ENCODE assay signal across 36 cellular contexts in the genomic region with DNA sequence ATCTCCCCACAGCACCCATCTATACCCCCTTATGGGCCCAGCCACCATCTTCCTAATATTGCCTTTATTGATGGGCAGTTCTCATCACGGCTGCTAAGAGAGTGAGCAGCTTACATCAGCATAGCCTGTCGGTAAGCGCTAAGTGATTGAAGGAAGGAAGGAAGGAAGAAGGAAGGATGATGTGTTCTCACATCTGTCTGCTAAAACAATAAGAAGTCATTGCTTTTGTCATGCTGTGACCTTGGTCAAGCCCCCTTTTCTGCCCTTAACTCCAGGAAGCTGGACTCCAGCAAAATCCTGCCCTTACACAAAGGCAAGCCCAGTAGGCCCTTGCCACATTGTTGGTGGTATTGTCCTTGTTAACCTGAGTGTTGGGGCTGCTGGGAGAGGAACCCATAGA.
"Had no signal": no experiment of that assay in that cellular context is flagged by ENCODE, and none has a peak within 500 bp of the region (broad histone marks: within the 10 kb centered on the region; RNA-seq: fewer than 3 reads in every experiment).

No MANE protein-coding gene starts in this region.

- H3K4me1 Mint-ChIP-seq: activated B cell treated with CpG ODN at 0.5 μM for 24 hours; activated naive CD8-positive, alpha-beta T cell treated with anti-CD3 and anti-CD28 coated beads for 36 hours had no signal

- H3K9me3 ChIP-seq: Peyer's patch, SJSA1, SK-N-SH had no signal

- H3K27me3 ChIP-seq: brain microvascular endothelial cell, Peyer's patch, SJSA1 had no signal

- H3K9me3 Mint-ChIP-seq: activated B cell treated with CpG ODN at 0.5 μM for 24 hours; activated CD4-positive, alpha-beta memory T cell treated with anti-CD3 and anti-CD28 coated beads, Interleukin-2, amount 10 ng/mL, durations not matched to agents 7 days and 5 days; activated naive CD8-positive, alpha-beta T cell treated with anti-CD3 and anti-CD28 coated beads for 36 hours; T-helper 1 cell treated with Interleukin-12 subunit alpha and Interleukin-12 subunit beta and Interleukin-4 antibody, amounts not matched to agents 30 μg/mL and 1 μg/mL, for 36 hours; T-helper 2 cell treated with Interferon-gamma antibody and Interleukin-4, amounts not matched to agents 5 μg/mL and 100 μg/mL, for 36 hours had no signal

- H3K4me2 ChIP-seq: SK-N-SH had no signal

- H3K9ac ChIP-seq: SK-N-SH had no signal

- H3K36me3 ChIP-seq: brain microvascular endothelial cell, Peyer's patch, SJSA1 had no signal

- ATAC-seq: activated CD8-positive, alpha-beta memory T cell treated with anti-CD3 and anti-CD28 coated beads, Interleukin-2, amount 10 ng/mL, durations not matched to agents 7 days and 5 days; PC-3 had no signal

- H3K4me1 ChIP-seq: Peyer's patch had no signal

- FAIRE-seq: TTC549 had no signal

- H3K36me3 Mint-ChIP-seq: activated CD8-positive, alpha-beta memory T cell treated with anti-CD3 and anti-CD28 coated beads, Interleukin-2, amount 10 ng/mL, durations not matched to agents 7 days and 5 days; activated naive CD8-positive, alpha-beta T cell treated with anti-CD3 and anti-CD28 coated beads for 36 hours had no signal

- H3K27me3 Mint-ChIP-seq: activated B cell treated with CpG ODN at 0.5 μM for 24 hours; activated CD4-positive, alpha-beta memory T cell treated with anti-CD3 and anti-CD28 coated beads, Interleukin-2, amount 10 ng/mL, durations not matched to agents 7 days and 5 days; activated CD8-positive, alpha-beta memory T cell treated with anti-CD3 and anti-CD28 coated beads, Interleukin-2, amount 10 ng/mL, durations not matched to agents 7 days and 5 days; activated naive CD8-positive, alpha-beta T cell treated with anti-CD3 and anti-CD28 coated beads for 36 hours had no signal

- H3K27ac ChIP-seq: brain microvascular endothelial cell, Peyer's patch, SJSA1 had no signal

- H3K27ac Mint-ChIP-seq: activated B cell treated with CpG ODN at 0.5 μM for 24 hours; activated CD4-positive, alpha-beta memory T cell treated with anti-CD3 and anti-CD28 coated beads, Interleukin-2, amount 10 ng/mL, durations not matched to agents 7 days and 5 days; activated CD8-positive, alpha-beta memory T cell treated with anti-CD3 and anti-CD28 coated beads, Interleukin-2, amount 10 ng/mL, durations not matched to agents 7 days and 5 days; activated naive CD8-positive, alpha-beta T cell treated with anti-CD3 and anti-CD28 coated beads for 36 hours; T-helper 1 cell treated with Interleukin-12 subunit alpha and Interleukin-12 subunit beta and Interleukin-4 antibody, amounts not matched to agents 30 μg/mL and 1 μg/mL, for 36 hours; T-helper 2 cell treated with Interferon-gamma antibody and Interleukin-4, amounts not matched to agents 5 μg/mL and 100 μg/mL, for 36 hours had no signal

- DNase-seq: activated B cell treated with CpG ODN at 0.5 μM for 24 hours; activated CD4-positive, alpha-beta memory T cell treated with anti-CD3 and anti-CD28 coated beads, Interleukin-2, amount 10 ng/mL, durations not matched to agents 7 days and 5 days; activated CD4-positive, alpha-beta T cell treated with anti-CD3 and anti-CD28 coated beads for 1 hour; activated CD4-positive, alpha-beta T cell treated with anti-CD3 and anti-CD28 coated beads for 48 hours; activated CD8-positive, alpha-beta memory T cell treated with anti-CD3 and anti-CD28 coated beads for 24 hours; activated CD8-positive, alpha-beta memory T cell treated with anti-CD3 and anti-CD28 coated beads, Interleukin-2, amount 10 ng/mL, durations not matched to agents 7 days and 5 days; activated CD8-positive, alpha-beta memory T cell treated with anti-CD3 and anti-CD28 coated beads, Interleukin-2, amount 50 U/mL, for 48 hours; activated effector memory CD4-positive, alpha-beta T cell treated with anti-CD3 and anti-CD28 coated beads, Interleukin-2, amount 50 U/mL, for 16 hours; activated naive CD4-positive, alpha-beta T cell; activated naive CD4-positive, alpha-beta T cell treated with anti-CD3 and anti-CD28 coated beads, Interleukin-2, amount 50 U/mL, for 16 hours; activated naive CD8-positive, alpha-beta T cell treated with anti-CD3 and anti-CD28 coated beads for 36 hours; activated T-cell treated with anti-CD3 and anti-CD28 coated beads, Interleukin-2, amount 50 U/mL, for 48 hours; amniotic stem cell; aorta; brain microvascular endothelial cell; KBM-7; MM.1S; MV-4-11; NCI-H1092; NCI-H1436 treated with DMSO at 0.1 percent for 48 hours; NCI-H1694 treated with DMSO at 0.1 percent for 48 hours; NCI-H2029; NCI-H345; NCI-H510A; NCI-H526; NCI-H748 treated with DMSO at 0.1 percent for 48 hours; NK-92 treated with Interleukin-12 subunit alpha and Interleukin-12 subunit beta, amount 100 ng/mL, for 24 hours; PC-3; Peyer's patch; RPMI8226; SHP77 treated with DMSO at 0.1 percent for 48 hours; SK-N-SH had no signal

- H3K4me3 Mint-ChIP-seq: activated B cell treated with CpG ODN at 0.5 μM for 24 hours; activated CD4-positive, alpha-beta memory T cell treated with anti-CD3 and anti-CD28 coated beads, Interleukin-2, amount 10 ng/mL, durations not matched to agents 7 days and 5 days; activated CD8-positive, alpha-beta memory T cell treated with anti-CD3 and anti-CD28 coated beads, Interleukin-2, amount 10 ng/mL, durations not matched to agents 7 days and 5 days; activated naive CD8-positive, alpha-beta T cell treated with anti-CD3 and anti-CD28 coated beads for 36 hours; T-helper 1 cell treated with Interleukin-12 subunit alpha and Interleukin-12 subunit beta and Interleukin-4 antibody, amounts not matched to agents 30 μg/mL and 1 μg/mL, for 36 hours; T-helper 2 cell treated with Interferon-gamma antibody and Interleukin-4, amounts not matched to agents 5 μg/mL and 100 μg/mL, for 36 hours had no signal

- H3K4me3 ChIP-seq: Peyer's patch, SJSA1 had no signal
